18 cellular contexts compared by ENCODE assay signal in genomic region chr15:77695548-77695947, GRCh38.
"Had no signal": no experiment of that assay in that cellular context is flagged by ENCODE, and none has a peak within 500 bp of the region (broad histone marks: within the 10 kb centered on the region; RNA-seq: fewer than 3 reads in every experiment).

No MANE protein-coding gene starts in this region.

- H3K27ac ChIP-seq: colonic mucosa, esophagus muscularis mucosa, foreskin keratinocyte, gastroesophageal sphincter, heart right ventricle, left lung, lower lobe of right lung had no signal

- H3K4me1 ChIP-seq: colonic mucosa, foreskin keratinocyte, left lung, lower lobe of right lung had no signal

- DNase-seq: colonic mucosa; cortex of kidney; effector CD4-positive, alpha-beta T cell; effector memory CD4-positive, alpha-beta T cell; foreskin keratinocyte; glutamatergic neuron; head of caudate nucleus; heart right ventricle; hippocampal formation; left cardiac atrium; left lung; left ventricle myocardium superior; lower lobe of right lung; mesenchymal stem cell; naive B cell had no signal

- H3K36me3 ChIP-seq: colonic mucosa, esophagus muscularis mucosa, gastroesophageal sphincter, heart right ventricle, left lung, lower lobe of right lung had no signal

- H3K9me3 ChIP-seq: colonic mucosa, esophagus muscularis mucosa, gastroesophageal sphincter, heart right ventricle, left lung, lower lobe of right lung, mucosa of descending colon had no signal

- ATAC-seq: foreskin keratinocyte, gastroesophageal sphincter, left lung, lower lobe of right lung, mucosa of descending colon had no signal

- H3K27me3 ChIP-seq: foreskin keratinocyte had no signal

- H3K4me3 ChIP-seq: colonic mucosa, esophagus muscularis mucosa, gastroesophageal sphincter, heart right ventricle, left lung, lower lobe of right lung, mucosa of descending colon had no signal
